Comparison of ENCODE assay signal across 20 cellular contexts in the genomic region with DNA sequence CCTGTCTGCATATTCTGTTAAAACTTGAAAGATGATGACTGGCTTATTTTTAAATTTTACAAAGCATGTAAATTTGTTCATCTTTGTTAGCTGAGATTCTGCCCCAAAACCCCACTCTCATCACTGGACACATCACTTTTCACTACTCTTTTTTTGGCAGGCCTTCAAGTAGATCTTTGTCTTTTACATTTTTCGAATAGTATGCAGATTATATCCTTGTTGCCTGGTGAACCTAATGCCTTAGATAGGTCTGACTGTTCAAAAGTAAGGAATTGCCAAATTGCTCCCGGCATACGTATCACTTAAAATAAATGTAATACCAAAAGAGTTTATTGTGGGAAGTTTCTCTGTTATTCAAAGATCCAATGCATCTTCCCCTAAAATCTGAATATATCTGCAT.
DNase-seq lines count a peak whose midpoint lies in the region; ATAC-seq and TF ChIP-seq lines count a peak whose summit lies in the region.
"Had no signal": no experiment of that assay in that cellular context is flagged by ENCODE, and none has a peak within 500 bp of the region (broad histone marks: within the 10 kb centered on the region; RNA-seq: fewer than 3 reads in every experiment).

No MANE protein-coding gene starts in this region.

- no peaks in the 10 kb centered on the region for H3K9me3 Mint-ChIP-seq in MCF 10A (ENCODE audit: unreplicated experiment)
- H3K9me3 Mint-ChIP-seq in chondrocyte (ENCODE audit: low read depth) = no peaks in the 10 kb centered on the region
- H3K9me3 Mint-ChIP-seq in CD14-positive monocyte = peaks cover 0 to 2% (median 0%) of the 10 kb centered on the region in 7 donors

- no peak for DNase-seq in mammary epithelial cell
- no peak for DNase-seq in MCF 10A (ENCODE audit: unreplicated experiment)
- peak; percentile 41 for DNase-seq in IMR-90
- DNase-seq in chondrocyte (ENCODE audit: low spot score) = no peak
- peak; percentile 15 for DNase-seq in osteoblast (ENCODE audit: insufficient read length, low spot score, missing footprints)
- DNase-seq in stimulated activated CD4-positive, alpha-beta T cell treated with anti-CD3 and anti-CD28 coated beads, Interleukin-4, amount 100 ng/mL, for 24 hours = no peak
- no peak for DNase-seq in activated CD4-positive, alpha-beta T cell treated with anti-CD3 and anti-CD28 coated beads for 4 hours
- no peak for DNase-seq in CD14-positive monocyte (ENCODE audit: low spot score)
- DNase-seq: CD4-positive, CD25-positive, alpha-beta regulatory T cell; COR-L47; DMS 273 treated with DMSO at 0.1 percent for 48 hours; KBM-7; NCI-H1417; NCI-H187; NCI-H2107; NCI-H510A treated with DMSO at 0.1 percent for 48 hours; NCI-H82; OCI-M1; SHP77 had no signal

- H3K79me2 ChIP-seq in mammary epithelial cell (ENCODE audit: insufficient read depth, low read length) = no peaks in the 10 kb centered on the region
- no peaks in the 10 kb centered on the region for H3K79me2 ChIP-seq in osteoblast (ENCODE audit: insufficient read depth, low read length)

- H2BK15ac ChIP-seq in IMR-90 (ENCODE audit: low read depth, low read length) = no peak overlapping the region

- H3K4me3 ChIP-seq in mammary epithelial cell (replicated peaks in 1 of 3; ENCODE audit: insufficient read depth in 1 of 3, low read depth in 2 of 3, low read length in 3 of 3) = no peak overlapping the region
- H3K4me3 ChIP-seq in IMR-90 (ENCODE audit: insufficient read depth, low read depth, low read length) = no peak overlapping the region
- no peak overlapping the region for H3K4me3 ChIP-seq in osteoblast (ENCODE audit: insufficient read depth, low read length)

- H3K4me2 ChIP-seq in mammary epithelial cell (ENCODE audit: insufficient read depth, low read depth, low read length) = peak overlapping the region; percentile 9
- no peak overlapping the region for H3K4me2 ChIP-seq in IMR-90 (ENCODE audit: low read depth, low read length)
- H3K4me2 ChIP-seq in osteoblast (ENCODE audit: insufficient read depth, low read length) = no peak overlapping the region

- POLR2A ChIA-PET in MCF 10A (lab: Yijun Ruan, JAX) (no interaction called here), IMR-90 (lab: Charles Lee; ENCODE audit: unreplicated experiment) (no interaction called here)

- intact Hi-C loops in mammary epithelial cell (cut with micrococcal nuclease) (no loop called here), MCF 10A (cut with micrococcal nuclease) (no loop called here), IMR-90 (cut with micrococcal nuclease) (no loop called here), CD14-positive monocyte (cut with micrococcal nuclease) (no loop called here)

- TF ChIP-seq CTCF in mammary epithelial cell (conservative IDR thresholded peaks at IDR 0.05 in 1 of 2, IDR thresholded peaks at IDR 0.05 in 1 of 2; ENCODE audit: extremely low read depth in 1 of 2, insufficient read depth in 1 of 2, low read depth in 1 of 2, low read length in 2 of 2) (no peak), MCF 10A (IDR thresholded peaks at IDR 0.05; ENCODE audit: unreplicated experiment) (no peak), IMR-90 (conservative IDR thresholded peaks at IDR 0.05; ENCODE audit: low read depth, low read length) (no peak), chondrocyte (IDR thresholded peaks at IDR 0.05) (no peak), osteoblast (IDR thresholded peaks at IDR 0.05; ENCODE audit: extremely low read depth, low read depth, low read length) (no peak), CD14-positive monocyte (IDR thresholded peaks at IDR 0.05) (no peak)

- H3K9me1 ChIP-seq in IMR-90 (ENCODE audit: insufficient read depth, low read length) = peaks cover 4% of the 10 kb centered on the region; the same call in 1 of the 2 replicates

- H2BK20ac ChIP-seq in IMR-90 (ENCODE audit: low read depth, low read length) = no peak overlapping the region

- H2AK5ac ChIP-seq in IMR-90 (ENCODE audit: low read depth, low read length) = no peak overlapping the region

- no peak overlapping the region for H2BK5ac ChIP-seq in IMR-90 (ENCODE audit: low read depth, low read length, poor library complexity, severe bottlenecking)

- no peak overlapping the region for H3K4ac ChIP-seq in IMR-90 (ENCODE audit: low read depth, low read length)

- CTCF ChIA-PET in mammary epithelial cell (lab: Charles Lee; ENCODE audit: low non-redundant PET) (no interaction called here), MCF 10A (lab: Yijun Ruan, JAX) (no interaction called here), IMR-90 (lab: Yijun Ruan, JAX) (interaction anchor here (0.7 kb wide), 1 partner anchor 19 kb away, joined by 7 read pairs; no protein-coding TSS in a partner anchor)

- no peak overlapping the region for H4K5ac ChIP-seq in IMR-90 (ENCODE audit: low read depth, low read length)

- H3K27me3 Mint-ChIP-seq in MCF 10A (ENCODE audit: insufficient read depth, unreplicated experiment) (peaks cover 12% of the 10 kb centered on the region), chondrocyte (ENCODE audit: low read depth) (no peaks in the 10 kb centered on the region), CD14-positive monocyte (ENCODE audit: low read depth in 3 of 3) (peaks cover 0 to 2% (median 0%) of the 10 kb centered on the region in 3 donors)
- H3K27me3 Mint-ChIP-seq: CD4-positive, CD25-positive, alpha-beta regulatory T cell had no signal

- H3K27ac Mint-ChIP-seq in MCF 10A (ENCODE audit: low read depth, unreplicated experiment) (no peak overlapping the region), chondrocyte (ENCODE audit: unreplicated experiment) (peak overlapping the region; percentile 33), CD14-positive monocyte (no peak overlapping the region)
- H3K27ac Mint-ChIP-seq: CD4-positive, CD25-positive, alpha-beta regulatory T cell had no signal

- H3K9me3 ChIP-seq in mammary epithelial cell (replicated peaks; ENCODE audit: insufficient read depth, low read length) (no peaks in the 10 kb centered on the region), IMR-90 (ENCODE audit: control insufficient read depth, insufficient read depth, low read length) (no peaks in the 10 kb centered on the region), osteoblast (ENCODE audit: low read depth, low read length) (no peaks in the 10 kb centered on the region)

- 35% methylated on average over 3 of the region's 3 CpGs for WGBS in mammary epithelial cell (ENCODE audit: low coverage, missing lambda C conversion rate)
- no CpG with 5 or more reads among the region's 3 CpGs for WGBS in IMR-90 (ENCODE audit: extremely low coverage in 2 of 2, insufficient read length in 1 of 2), 2 experiments

- no peak overlapping the region for H3K14ac ChIP-seq in IMR-90 (replicated peaks; ENCODE audit: low read depth, low read length)

- no peak overlapping the region for H3K4me3 Mint-ChIP-seq in MCF 10A (ENCODE audit: unreplicated experiment)
- no peak overlapping the region for H3K4me3 Mint-ChIP-seq in chondrocyte (ENCODE audit: unreplicated experiment)
- H3K4me3 Mint-ChIP-seq in CD14-positive monocyte = no peak overlapping the region
- H3K4me3 Mint-ChIP-seq: CD4-positive, CD25-positive, alpha-beta regulatory T cell had no signal

- TF ChIP-seq POLR2A in IMR-90 (IDR thresholded peaks at IDR 0.05; ENCODE audit: low read depth, low read length) = no peak

- no peak overlapping the region for H4K91ac ChIP-seq in IMR-90 (ENCODE audit: insufficient read depth, low read depth, low read length)

- in situ Hi-C loops in mammary epithelial cell (cut with MboI; ENCODE audit: low sequenced_read_pairs in 2 of 2) = loop anchor here in 1 of 2 donors (5.0 kb wide), 1 partner anchor 49 kb away; no protein-coding TSS in a partner anchor
- in situ Hi-C loops in IMR-90 (cut with MboI; ENCODE audit: low sequenced_read_pairs) = loop anchor here (10.0 kb wide), 1 partner anchor 657 kb away; no protein-coding TSS in a partner anchor

- peaks cover 10% of the 10 kb centered on the region for H3K36me3 Mint-ChIP-seq in MCF 10A (ENCODE audit: insufficient read depth, unreplicated experiment)
- H3K36me3 Mint-ChIP-seq in chondrocyte (ENCODE audit: low read depth) = no peaks in the 10 kb centered on the region
- no peaks in the 10 kb centered on the region for H3K36me3 Mint-ChIP-seq in CD14-positive monocyte
- H3K36me3 Mint-ChIP-seq: CD4-positive, CD25-positive, alpha-beta regulatory T cell had no signal

- no peaks in the 10 kb centered on the region for H3K79me1 ChIP-seq in IMR-90 (ENCODE audit: low read depth in 1 of 2, low read length in 2 of 2)

- dilution Hi-C loops in mammary epithelial cell (cut with HindIII; ENCODE audit: low sequenced_read_pairs) (no loop called here), IMR-90 (cut with HindIII; ENCODE audit: low sequenced_read_pairs, unreplicated experiment) (no loop called here)

- H3K4me1 ChIP-seq in mammary epithelial cell (ENCODE audit: insufficient read depth, low read length) (peaks cover 20% of the 10 kb centered on the region), IMR-90 (ENCODE audit: control insufficient read depth, insufficient read depth, low read length) (peaks cover 2% of the 10 kb centered on the region; the same call in 1 of the 2 replicates), osteoblast (ENCODE audit: insufficient read depth, low read length) (peaks cover 54% of the 10 kb centered on the region)

- H3K4me1 Mint-ChIP-seq in MCF 10A (ENCODE audit: insufficient read depth, unreplicated experiment) (peaks cover 8% of the 10 kb centered on the region), chondrocyte (ENCODE audit: low read depth) (peaks cover 79% of the 10 kb centered on the region), CD14-positive monocyte (peaks cover 21% of the 10 kb centered on the region)
- H3K4me1 Mint-ChIP-seq: CD4-positive, CD25-positive, alpha-beta regulatory T cell had no signal

- BruUV-seq in mammary epithelial cell (replicated peaks; lab: Mats Ljungman, UMichigan) (no TSS peak), MCF 10A (replicated peaks; lab: Mats Ljungman, UMichigan) (no TSS peak), IMR-90 (replicated peaks; lab: Mats Ljungman, UMichigan) (no TSS peak)

- no peak overlapping the region for H3K9ac ChIP-seq in mammary epithelial cell (ENCODE audit: insufficient read depth, low read length)
- H3K9ac ChIP-seq in IMR-90 (ENCODE audit: low read depth, low read length) = no peak overlapping the region

- H4K8ac ChIP-seq in IMR-90 (ENCODE audit: low read depth in 2 of 2, low read length in 2 of 2) = no peak overlapping the region

- no peak overlapping the region for H3K18ac ChIP-seq in IMR-90 (ENCODE audit: low read depth, low read length)

- no peak for TF ChIP-seq RAD21 in IMR-90 (IDR thresholded peaks at IDR 0.05; ENCODE audit: low read length)

- H3K36me3 ChIP-seq in mammary epithelial cell (ENCODE audit: insufficient read depth, low read length) = no peaks in the 10 kb centered on the region
- H3K36me3 ChIP-seq in IMR-90 (ENCODE audit: control insufficient read depth, insufficient read depth, low read length) = no peaks in the 10 kb centered on the region
- H3K36me3 ChIP-seq in osteoblast (ENCODE audit: insufficient read depth, low read length) = no peaks in the 10 kb centered on the region

- no peak overlapping the region for H2AFZ ChIP-seq in mammary epithelial cell (ENCODE audit: low read depth, low read length)
- H2AFZ ChIP-seq in IMR-90 (replicated peaks; ENCODE audit: low read length, poor library complexity) = no peak overlapping the region
- H2AFZ ChIP-seq in osteoblast (ENCODE audit: low read length) = no peak overlapping the region

- no peak overlapping the region for H2BK120ac ChIP-seq in IMR-90 (ENCODE audit: low read depth, low read length)

- ATAC-seq in IMR-90 (ENCODE audit: low read depth) = no peak

- no peak overlapping the region for H3K23ac ChIP-seq in IMR-90 (ENCODE audit: low read depth, low read length)

- no peak overlapping the region for H3K27ac ChIP-seq in mammary epithelial cell (ENCODE audit: insufficient read depth, low read depth, low read length)
- H3K27ac ChIP-seq in IMR-90 (ENCODE audit: insufficient read depth, low read length) = no peak overlapping the region
- no peak overlapping the region for H3K27ac ChIP-seq in osteoblast (ENCODE audit: low read depth, low read length)
- H3K27ac ChIP-seq: 22Rv1 had no signal

- no peaks in the 10 kb centered on the region for H4K20me1 ChIP-seq in mammary epithelial cell (ENCODE audit: insufficient read depth, low read length)
- H4K20me1 ChIP-seq in IMR-90 (ENCODE audit: insufficient read depth, low read length) = no peaks in the 10 kb centered on the region
- no peaks in the 10 kb centered on the region for H4K20me1 ChIP-seq in osteoblast (ENCODE audit: insufficient read depth, low read length)

- no peaks in the 10 kb centered on the region for H3K27me3 ChIP-seq in mammary epithelial cell (ENCODE audit: insufficient read depth, low read length)
- H3K27me3 ChIP-seq in IMR-90 (ENCODE audit: control insufficient read depth, insufficient read depth, low read length) = no peaks in the 10 kb centered on the region
- no peaks in the 10 kb centered on the region for H3K27me3 ChIP-seq in osteoblast (ENCODE audit: insufficient read depth, low read length)

- H3K56ac ChIP-seq in IMR-90 (ENCODE audit: extremely low read depth, insufficient read depth, low read length) = no peak overlapping the region

- H2AK9ac ChIP-seq in IMR-90 (replicated peaks; ENCODE audit: low read depth, low read length, poor library complexity) = no peak overlapping the region

Comparison
In these comparisons a context has a peak if more than half of its experiments do, and no peak if none do; other contexts are left out.
1. DNase-seq: peak in IMR-90 (single experiment) and osteoblast (single experiment); none in mammary epithelial cell (single experiment), MCF 10A (single experiment), chondrocyte (single experiment), stimulated activated CD4-positive, alpha-beta T cell treated with anti-CD3 and anti-CD28 coated beads, Interleukin-4, amount 100 ng/mL, for 24 hours (single experiment), activated CD4-positive, alpha-beta T cell treated with anti-CD3 and anti-CD28 coated beads for 4 hours (0 of 2) and CD14-positive monocyte (single experiment).